In genomic region chr4:152973614-152974200, GRCh38 we compare ENCODE assay signal across 32 cellular contexts. TPM values are rescaled to one million over a fixed set of nuclear protein-coding genes. Genes with fewer than 3 reads are reported as not detected.
DNase-seq lines count a peak whose midpoint lies in the region; ATAC-seq, FAIRE-seq and TF ChIP-seq lines count a peak whose summit lies in the region.
"Had no signal": no experiment of that assay in that cellular context is flagged by ENCODE, and none has a peak within 500 bp of the region (broad histone marks: within the 10 kb centered on the region; RNA-seq: fewer than 3 reads in every experiment).

No MANE protein-coding gene starts in this region.

- ATAC-seq in HG02623 (IDR thresholded peaks at IDR 0.05; ENCODE audit: unreplicated experiment), result no peak
- no peak for ATAC-seq in HG02588 (IDR thresholded peaks at IDR 0.05; ENCODE audit: unreplicated experiment)
- ATAC-seq: effector memory CD8-positive, alpha-beta T cell; esophagus mucosa; stimulated activated effector memory CD8-positive, alpha-beta T cell treated with anti-CD3 and anti-CD28 coated beads, Interleukin-12 subunit alpha, Interleukin-12 subunit beta, amount 100 ng/mL, for 72 hours had no signal

- no peaks in the 10 kb centered on the region for H3K9me3 ChIP-seq in GM23248 (ENCODE audit: low read depth)
- H3K9me3 ChIP-seq in astrocyte (ENCODE audit: insufficient read depth, low read depth, low read length), result no peaks in the 10 kb centered on the region
- no peaks in the 10 kb centered on the region for H3K9me3 ChIP-seq in keratinocyte (ENCODE audit: control insufficient read depth, low read depth, low read length)
- H3K9me3 ChIP-seq: BLaER1, Caco-2, colonic mucosa, gastroesophageal sphincter, neutrophil, uterus had no signal

- H3K4me2 ChIP-seq in GM23248 (ENCODE audit: unreplicated experiment) (no peak overlapping the region), astrocyte (ENCODE audit: low read length) (peak overlapping the region; percentile 75), keratinocyte (ENCODE audit: control insufficient read depth, extremely low read depth, insufficient read depth, low read depth, low read length) (no peak overlapping the region)
- H3K4me2 ChIP-seq: BLaER1 had no signal

- H3K79me2 ChIP-seq in GM23248 (ENCODE audit: insufficient read depth) (no peaks in the 10 kb centered on the region), astrocyte (ENCODE audit: insufficient read depth, low read length) (no peaks in the 10 kb centered on the region), keratinocyte (ENCODE audit: control insufficient read depth, insufficient read depth, low read length) (no peaks in the 10 kb centered on the region)

- H3K27ac ChIP-seq in GM23248, result peak overlapping the region; percentile 91
- H3K27ac ChIP-seq in astrocyte (ENCODE audit: low read depth, low read length), result peak overlapping the region; percentile 93
- H3K27ac ChIP-seq in keratinocyte (ENCODE audit: control insufficient read depth, insufficient read depth, low read length), result no peak overlapping the region
- H3K27ac ChIP-seq: BLaER1, brain microvascular endothelial cell, colonic mucosa, HL-60, neutrophil, uterus had no signal

- DNase-seq in GM23248 (no peak), astrocyte (ENCODE audit: low read depth) (peak; percentile 65), keratinocyte (ENCODE audit: low read depth, low spot score) (no peak), putamen (ENCODE audit: low spot score) (peak; percentile 21), glomerular visceral epithelial cell (ENCODE audit: extremely low spot score) (no peak), HPDE6-E6E7 (ENCODE audit: extremely low spot score) (no peak)
- DNase-seq: activated CD4-positive, alpha-beta memory T cell treated with anti-CD3 and anti-CD28 coated beads for 36 hours; activated gamma-delta T cell treated with Interleukin-2 at 50 U/mL for 16 hours; activated T-cell treated with anti-CD3 and anti-CD28 coated beads for 4 hours; Caco-2; colonic mucosa; DMS79 treated with DMSO at 0.1 percent for 48 hours; effector memory CD8-positive, alpha-beta T cell; H7; NCI-H1092 treated with DMSO at 0.1 percent for 48 hours; NCI-H2029; NCI-H2227 treated with DMSO at 0.1 percent for 48 hours; Right ventricle myocardium superior; small intestine; substantia nigra; SW 1271 had no signal

- H3K4me3 Mint-ChIP-seq in astrocyte (ENCODE audit: unreplicated experiment), result no peak overlapping the region
- H3K4me3 Mint-ChIP-seq: activated CD4-positive, alpha-beta memory T cell treated with anti-CD3 and anti-CD28 coated beads for 36 hours; effector memory CD8-positive, alpha-beta T cell; stimulated activated effector memory CD8-positive, alpha-beta T cell treated with anti-CD3 and anti-CD28 coated beads, Interleukin-12 subunit alpha, Interleukin-12 subunit beta, amount 100 ng/mL, for 72 hours had no signal

- H3K9me2 ChIP-seq in GM23248 (ENCODE audit: insufficient read depth), result no peaks in the 10 kb centered on the region

- H3F3A ChIP-seq in GM23248 (ENCODE audit: insufficient read depth), result peaks cover 22% of the 10 kb centered on the region; the same call in 1 of the 2 replicates

- H4K20me1 ChIP-seq in GM23248 (ENCODE audit: insufficient read depth) (no peaks in the 10 kb centered on the region), astrocyte (ENCODE audit: insufficient read depth, low read length) (no peaks in the 10 kb centered on the region), keratinocyte (ENCODE audit: control insufficient read depth, extremely low read depth, insufficient read depth, low read length) (no peaks in the 10 kb centered on the region)
- H4K20me1 ChIP-seq: BLaER1 had no signal

- H3K36me3 Mint-ChIP-seq in astrocyte (ENCODE audit: low read depth, unreplicated experiment), result peaks cover 6% of the 10 kb centered on the region
- H3K36me3 Mint-ChIP-seq: activated CD4-positive, alpha-beta memory T cell treated with anti-CD3 and anti-CD28 coated beads for 36 hours; stimulated activated effector memory CD8-positive, alpha-beta T cell treated with anti-CD3 and anti-CD28 coated beads, Interleukin-12 subunit alpha, Interleukin-12 subunit beta, amount 100 ng/mL, for 72 hours had no signal

- in situ Hi-C loops in GM23248 (cut with MboI), result no loop called here

- H3K27ac Mint-ChIP-seq in astrocyte (ENCODE audit: unreplicated experiment), result peak overlapping the region; percentile 80
- H3K27ac Mint-ChIP-seq: activated CD4-positive, alpha-beta memory T cell treated with anti-CD3 and anti-CD28 coated beads for 36 hours; effector memory CD8-positive, alpha-beta T cell; stimulated activated effector memory CD8-positive, alpha-beta T cell treated with anti-CD3 and anti-CD28 coated beads, Interleukin-12 subunit alpha, Interleukin-12 subunit beta, amount 100 ng/mL, for 72 hours had no signal

- no peak for TF ChIP-seq CTCF in astrocyte (IDR thresholded peaks at IDR 0.05; ENCODE audit: insufficient read depth, low read depth, low read length)
- TF ChIP-seq CTCF in keratinocyte (optimal IDR thresholded peaks at IDR 0.05 in 1 of 3, IDR thresholded peaks at IDR 0.05 in 1 of 3, conservative IDR thresholded peaks at IDR 0.05 in 1 of 3; ENCODE audit: extremely low read depth in 1 of 3, insufficient read depth in 2 of 3, low read length in 3 of 3), result no peak

- WGBS in GM23248 (ENCODE audit: low coverage in 1 of 2, low lambda C conversion rate in 2 of 2, missing lambda C conversion rate in 2 of 2), 2 experiments, result 70 to 75% methylated on average over 8 of the region's 8 CpGs

- H3K9ac ChIP-seq in GM23248, result peak overlapping the region; percentile 70
- peak overlapping the region; percentile 70 for H3K9ac ChIP-seq in astrocyte (ENCODE audit: low read length)
- no peak overlapping the region for H3K9ac ChIP-seq in keratinocyte (ENCODE audit: control insufficient read depth, extremely low read depth, insufficient read depth, low read length)
- H3K9ac ChIP-seq: BLaER1 had no signal

- H3K4me3 ChIP-seq in GM23248, result peak overlapping the region; percentile 54; the same call in 1 of the 2 replicates
- no peak overlapping the region for H3K4me3 ChIP-seq in astrocyte (ENCODE audit: insufficient read depth, low read depth, low read length)
- no peak overlapping the region for H3K4me3 ChIP-seq in keratinocyte (ENCODE audit: control insufficient read depth in 2 of 3, extremely low read depth in 1 of 3, insufficient read depth in 2 of 3, low read depth in 1 of 3, low read length in 3 of 3)
- H3K4me3 ChIP-seq: BLaER1, colonic mucosa, gastroesophageal sphincter, uterus had no signal

- dilution Hi-C loops in keratinocyte (cut with MboI; ENCODE audit: extremely low pct_ligation_motif_present, low sequenced_read_pairs), result no loop called here

- H3K36me3 ChIP-seq in GM23248 (ENCODE audit: low read depth) (no peaks in the 10 kb centered on the region), astrocyte (ENCODE audit: insufficient read depth, low read length) (no peaks in the 10 kb centered on the region), keratinocyte (ENCODE audit: control insufficient read depth in 2 of 2, extremely low read depth in 1 of 2, insufficient read depth in 2 of 2, low read length in 2 of 2) (peaks cover 1 to 7% of the 10 kb centered on the region in 2 experiments)
- H3K36me3 ChIP-seq: BLaER1, brain microvascular endothelial cell, colonic mucosa, neutrophil, uterus had no signal

- no peaks in the 10 kb centered on the region for H3K9me3 Mint-ChIP-seq in astrocyte (ENCODE audit: unreplicated experiment)
- H3K9me3 Mint-ChIP-seq: activated CD4-positive, alpha-beta memory T cell treated with anti-CD3 and anti-CD28 coated beads for 36 hours; effector memory CD8-positive, alpha-beta T cell; stimulated activated effector memory CD8-positive, alpha-beta T cell treated with anti-CD3 and anti-CD28 coated beads, Interleukin-12 subunit alpha, Interleukin-12 subunit beta, amount 100 ng/mL, for 72 hours had no signal

- peak; percentile 41 for FAIRE-seq in astrocyte (lab: Jason Lieb, UNC)
- FAIRE-seq in keratinocyte (lab: Jason Lieb, UNC), result peak; percentile 56
- FAIRE-seq: islet of Langerhans, small intestine had no signal

- H3K27me3 ChIP-seq in GM23248 (replicated peaks; ENCODE audit: insufficient read depth) (no peaks in the 10 kb centered on the region), astrocyte (ENCODE audit: insufficient read depth, low read length) (no peaks in the 10 kb centered on the region), keratinocyte (ENCODE audit: control insufficient read depth, extremely low read depth, insufficient read depth, low read length) (no peaks in the 10 kb centered on the region)
- H3K27me3 ChIP-seq: BLaER1, brain microvascular endothelial cell, colonic mucosa, gastroesophageal sphincter, neutrophil, uterus had no signal

- no peaks in the 10 kb centered on the region for H3K9me1 ChIP-seq in keratinocyte (ENCODE audit: control insufficient read depth, extremely low read depth, insufficient read depth, low read length)

- peak overlapping the region; percentile 91 for H2AFZ ChIP-seq in GM23248
- H2AFZ ChIP-seq in astrocyte (ENCODE audit: low read depth, low read length), result peak overlapping the region; percentile 43
- no peak overlapping the region for H2AFZ ChIP-seq in keratinocyte (ENCODE audit: control insufficient read depth, low read length)

- H3K27me3 Mint-ChIP-seq in astrocyte (ENCODE audit: low read depth, unreplicated experiment), result no peaks in the 10 kb centered on the region
- H3K27me3 Mint-ChIP-seq: activated CD4-positive, alpha-beta memory T cell treated with anti-CD3 and anti-CD28 coated beads for 36 hours; effector memory CD8-positive, alpha-beta T cell had no signal

- peaks cover 38% of the 10 kb centered on the region for H3K4me1 ChIP-seq in GM23248 (ENCODE audit: insufficient read depth)
- peaks cover 41% of the 10 kb centered on the region for H3K4me1 ChIP-seq in astrocyte (ENCODE audit: insufficient read depth, low read length)
- peaks cover 41% of the 10 kb centered on the region for H3K4me1 ChIP-seq in keratinocyte (ENCODE audit: control insufficient read depth, extremely low read depth, insufficient read depth, low read length)
- H3K4me1 ChIP-seq: BLaER1, Caco-2, colonic mucosa, gastroesophageal sphincter, uterus had no signal

- H3K4me1 Mint-ChIP-seq in astrocyte (ENCODE audit: low read depth, unreplicated experiment), result peaks cover 26% of the 10 kb centered on the region
- H3K4me1 Mint-ChIP-seq: stimulated activated effector memory CD8-positive, alpha-beta T cell treated with anti-CD3 and anti-CD28 coated beads, Interleukin-12 subunit alpha, Interleukin-12 subunit beta, amount 100 ng/mL, for 72 hours had no signal

RNA-seq across cellular contexts. Expression of gene FHDC1, which starts 37.6 kb away (rescaled TPM):
- total RNA-seq in GM23248 (2014; rRNA removed; shearing (Covaris generic)), result 0.22 and 0.25 TPM in 2 replicates
- polyA plus RNA-seq in GM23248 (2016; fragmentation: Nextera tagmentation; extraction: Ambion mirVana) (0.43 and 0.51 TPM in 2 replicates), keratinocyte (0.96 to 2.1 TPM (median 1.6 TPM) in 3 replicates)
- total RNA-seq in astrocyte, result 1.5 and 1.7 TPM in 2 replicates
- polyA plus RNA-seq in keratinocyte (2011; ENCODE audit: low read depth), result 4.0 TPM
- polyA plus RNA-seq in keratinocyte (2011; cell fraction: cytosol; rRNA removed), result 1.2 and 1.4 TPM in 2 replicates
- 6.6 and 7.8 TPM in 2 replicates for polyA plus RNA-seq in keratinocyte (2011; cell fraction: nucleus; rRNA removed)
- polyA plus RNA-seq in keratinocyte (2012; ENCODE audit: low replicate concordance), result 2.0 and 6.1 TPM in 2 replicates
- 1.7 to 1.9 TPM (median 1.7 TPM) in 3 replicates for polyA minus RNA-seq in keratinocyte
- polyA minus RNA-seq in keratinocyte (2011; cell fraction: cytosol; rRNA and poly(A)+ RNA removed), result 1.7 TPM
- polyA minus RNA-seq in keratinocyte (2011; cell fraction: nucleus; rRNA and poly(A)+ RNA removed), result 4.7 and 7.0 TPM in 2 replicates

Comparison
In these comparisons a context has a peak if more than half of its experiments do, and no peak if none do; other contexts are left out.
1. DNase-seq: peak in astrocyte (single experiment) and putamen (single experiment); none in GM23248 (single experiment), keratinocyte (single experiment), glomerular visceral epithelial cell (single experiment) and HPDE6-E6E7 (single experiment).